In genomic region chr6:14310955-14311354, GRCh38 we compare ENCODE assay signal across 1 cellular context.
A peak's percentile ranks its signal among the peaks of the same experiment; 100 is the strongest.
TF ChIP-seq lines count a peak whose summit lies in the region.

No MANE protein-coding gene starts in this region.

TF ChIP-seq in HepG2, 621 proteins besides CTCF, POLR2A, EP300 and RAD21 (continued from another document):
- TF ChIP-seq THAP9 (CRISPR knock-in tag; IDR thresholded peaks at IDR 0.05; ENCODE audit: borderline replicate concordance) (no peak), HINFP (CRISPR knock-in tag; IDR thresholded peaks at IDR 0.05; ENCODE audit: low read depth) (no peak), CEBPB (IDR thresholded peaks at IDR 0.05; ENCODE audit: borderline replicate concordance, low read depth, low read length) (peak; percentile 11; the same call in 1 of the 2 replicates)
